Comparison of ENCODE assay signal across 26 cellular contexts in genomic region chr7:43697690-43698089, GRCh38.
A peak's percentile ranks its signal among the peaks of the same experiment; 100 is the strongest.
DNase-seq lines count a peak whose midpoint lies in the region; ATAC-seq, FAIRE-seq and TF ChIP-seq lines count a peak whose summit lies in the region.
"Had no signal": no experiment of that assay in that cellular context is flagged by ENCODE, and none has a peak within 500 bp of the region (broad histone marks: within the 10 kb centered on the region; RNA-seq: fewer than 3 reads in every experiment).

No MANE protein-coding gene starts in this region.

- no peaks in the 10 kb centered on the region for H3K36me3 ChIP-seq in RWPE2 (ENCODE audit: low read depth)
- H3K36me3 ChIP-seq: heart right ventricle, pancreas, Peyer's patch, right lobe of liver, suprapubic skin, uterus had no signal

- no peak overlapping the region for H3K4me3 ChIP-seq in RWPE2 (ENCODE audit: severe bottlenecking)
- no peak overlapping the region for H3K4me3 ChIP-seq in epithelial cell of esophagus (ENCODE audit: low read length)
- H3K4me3 ChIP-seq: heart right ventricle, K562, pancreas, Peyer's patch, right lobe of liver, suprapubic skin, uterus had no signal

- peak; percentile 76 for ATAC-seq in stimulated activated naive CD8-positive, alpha-beta T cell treated with anti-CD3 and anti-CD28 coated beads, Interleukin-15, amount 100 ng/mL, for 72 hours
- ATAC-seq in stimulated activated naive CD8-positive, alpha-beta T cell treated with anti-CD3 and anti-CD28 coated beads, Interleukin-15, Interleukin-2, amounts not matched to agents 100 U/mL and 50 U/mL, for 24 hours, result no peak
- no peak for ATAC-seq in RWPE2 (ENCODE audit: low read depth)
- ATAC-seq: HCT116, heart right ventricle, K562, pancreas, right lobe of liver had no signal

- H3K4me1 Mint-ChIP-seq in stimulated activated naive CD8-positive, alpha-beta T cell treated with anti-CD3 and anti-CD28 coated beads, Interleukin-15, amount 100 ng/mL, for 72 hours, result peaks cover 36% of the 10 kb centered on the region

- no peaks in the 10 kb centered on the region for H3K27me3 Mint-ChIP-seq in stimulated activated naive CD8-positive, alpha-beta T cell treated with anti-CD3 and anti-CD28 coated beads, Interleukin-15, amount 100 ng/mL, for 72 hours
- H3K27me3 Mint-ChIP-seq: CD4-positive, alpha-beta memory T cell; naive B cell had no signal

- peak overlapping the region; percentile 18 for H3K27ac ChIP-seq in RWPE2 (ENCODE audit: poor library complexity, severe bottlenecking)
- H3K27ac ChIP-seq: heart right ventricle, pancreas, Peyer's patch, right lobe of liver, suprapubic skin, uterus had no signal

- no peak for DNase-seq in stimulated activated naive CD8-positive, alpha-beta T cell treated with anti-CD3 and anti-CD28 coated beads, Interleukin-15, amount 100 ng/mL, for 72 hours
- no peak for DNase-seq in stimulated activated naive CD8-positive, alpha-beta T cell treated with anti-CD3 and anti-CD28 coated beads, Interleukin-15, Interleukin-2, amounts not matched to agents 100 U/mL and 50 U/mL, for 24 hours
- DNase-seq in RWPE2 (ENCODE audit: low spot score) (no peak), epithelial cell of esophagus (ENCODE audit: low read depth) (peak; percentile 17), superior temporal gyrus (ENCODE audit: extremely low spot score) (no peak), H54 (ENCODE audit: insufficient read length, low spot score) (no peak), cortex of kidney (lab: John Stamatoyannopoulos, UW) (no peak)
- no peak for DNase-seq in central memory CD4-positive, alpha-beta T cell
- DNase-seq: activated CD4-positive, CD25-positive, alpha-beta regulatory T cell; amniotic stem cell; CD4-positive, alpha-beta memory T cell; DMS53; heart right ventricle; mesendoderm; naive B cell; NCI-H146; NCI-H510A treated with DMSO at 0.1 percent for 48 hours; NK-92 treated with Interleukin-12 subunit alpha and Interleukin-12 subunit beta, amount 100 ng/mL, for 24 hours; pancreas; Peyer's patch; right lobe of liver; T-helper 9 cell; uterus had no signal

- H3K4me3 Mint-ChIP-seq in stimulated activated naive CD8-positive, alpha-beta T cell treated with anti-CD3 and anti-CD28 coated beads, Interleukin-15, amount 100 ng/mL, for 72 hours, result peak overlapping the region in 1 of 2 donors; percentile 19
- H3K4me3 Mint-ChIP-seq: CD4-positive, alpha-beta memory T cell; naive B cell had no signal

- TF ChIP-seq POLR2A in H54 (IDR thresholded peaks at IDR 0.05; ENCODE audit: low read depth, low read length), result no peak

- H3K27ac Mint-ChIP-seq in stimulated activated naive CD8-positive, alpha-beta T cell treated with anti-CD3 and anti-CD28 coated beads, Interleukin-15, amount 100 ng/mL, for 72 hours, result peak overlapping the region in 1 of 2 donors; percentile 6
- H3K27ac Mint-ChIP-seq: CD4-positive, alpha-beta memory T cell had no signal

- no peak for TF ChIP-seq CTCF in RWPE2 (IDR thresholded peaks at IDR 0.05; ENCODE audit: poor library complexity, severe bottlenecking)
- no peak for TF ChIP-seq CTCF in epithelial cell of esophagus (IDR thresholded peaks at IDR 0.05; ENCODE audit: insufficient read depth, low read depth, low read length, missing control alignments)

- no peaks in the 10 kb centered on the region for H3K9me3 Mint-ChIP-seq in stimulated activated naive CD8-positive, alpha-beta T cell treated with anti-CD3 and anti-CD28 coated beads, Interleukin-15, amount 100 ng/mL, for 72 hours
- H3K9me3 Mint-ChIP-seq: CD4-positive, alpha-beta memory T cell; naive B cell had no signal

- no peaks in the 10 kb centered on the region for H3K27me3 ChIP-seq in RWPE2 (ENCODE audit: insufficient read depth, poor library complexity, severe bottlenecking)
- H3K27me3 ChIP-seq: heart right ventricle, pancreas, Peyer's patch, right lobe of liver, suprapubic skin, uterus had no signal

- H3K4me1 ChIP-seq in RWPE2 (ENCODE audit: insufficient read depth, poor library complexity, severe bottlenecking), result peaks cover 65% of the 10 kb centered on the region
- H3K4me1 ChIP-seq: Peyer's patch, uterus had no signal

- no peak for FAIRE-seq in H54 (lab: Jason Lieb, UNC)
- FAIRE-seq: K562, pancreas had no signal

- H3K9me3 ChIP-seq in RWPE2 (ENCODE audit: severe bottlenecking), result no peaks in the 10 kb centered on the region
- H3K9me3 ChIP-seq: heart right ventricle, pancreas, Peyer's patch, right lobe of liver, suprapubic skin, uterus had no signal
